11 cellular contexts compared by ENCODE assay signal in the genomic region with DNA sequence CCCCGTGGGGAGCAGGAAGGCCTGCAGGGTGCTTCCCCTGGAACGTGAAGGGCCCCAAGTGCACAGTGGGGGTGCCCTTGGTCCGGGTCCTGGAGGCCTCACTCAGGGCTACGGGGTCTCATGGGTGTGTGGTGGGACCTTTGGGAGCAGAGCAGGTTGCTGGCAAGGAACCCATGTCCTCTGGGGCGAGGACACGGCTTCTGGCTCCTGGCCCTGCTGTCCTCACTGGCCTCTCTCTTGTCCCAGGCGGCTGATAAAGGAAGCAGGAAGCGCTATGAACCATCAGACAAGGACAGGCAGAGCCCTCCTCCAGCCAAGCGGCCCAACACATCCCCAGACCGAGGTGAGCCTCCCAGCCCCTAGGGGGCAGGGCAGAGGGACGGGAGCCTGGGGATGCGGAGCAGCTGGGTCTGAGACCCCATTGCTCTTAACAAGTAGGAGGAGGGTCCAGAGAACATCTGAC. TPM values are rescaled to one million over a fixed set of nuclear protein-coding genes. Genes with fewer than 3 reads are reported as not detected.
DNase-seq lines count a peak whose midpoint lies in the region; ATAC-seq and TF ChIP-seq lines count a peak whose summit lies in the region.
"Had no signal": no experiment of that assay in that cellular context is flagged by ENCODE, and none has a peak within 500 bp of the region (broad histone marks: within the 10 kb centered on the region; RNA-seq: fewer than 3 reads in every experiment).

No MANE protein-coding gene starts in this region.

- CTCF ChIA-PET in activated CD4-positive, alpha-beta memory T cell treated with anti-CD3 and anti-CD28 coated beads, Interleukin-2, amount 10 ng/mL, durations not matched to agents 7 days and 5 days (lab: Charles Lee), result interaction anchor here (1.2 kb wide), 1 partner anchor 8 kb away, joined by 9 read pairs; no protein-coding TSS in a partner anchor
- CTCF ChIA-PET in activated CD4-positive, alpha-beta memory T cell treated with anti-CD3 and anti-CD28 coated beads for 36 hours (lab: Charles Lee), result interaction anchor here (0.9 to 1.2 kb wide), 3 partner anchors 9 to 152 kb away, joined by 3 to 5 read pairs (median 4); partner anchors contain the start of gene ZC3H18
- CTCF ChIA-PET in activated naive CD4-positive, alpha-beta T cell treated with anti-CD3 and anti-CD28 coated beads, Interleukin-2, amount 10 ng/mL, durations not matched to agents 7 days and 5 days (lab: Charles Lee), result no interaction called here

- no peaks in the 10 kb centered on the region for H3K9me3 Mint-ChIP-seq in activated CD4-positive, alpha-beta memory T cell treated with anti-CD3 and anti-CD28 coated beads, Interleukin-2, amount 10 ng/mL, durations not matched to agents 7 days and 5 days
- no peaks in the 10 kb centered on the region for H3K9me3 Mint-ChIP-seq in activated CD4-positive, alpha-beta memory T cell treated with anti-CD3 and anti-CD28 coated beads for 36 hours
- H3K9me3 Mint-ChIP-seq in activated naive CD4-positive, alpha-beta T cell treated with anti-CD3 and anti-CD28 coated beads, Interleukin-2, amount 10 ng/mL, durations not matched to agents 7 days and 5 days, result no peaks in the 10 kb centered on the region
- H3K9me3 Mint-ChIP-seq: central memory CD8-positive, alpha-beta T cell had no signal

- H3K27ac Mint-ChIP-seq in activated CD4-positive, alpha-beta memory T cell treated with anti-CD3 and anti-CD28 coated beads, Interleukin-2, amount 10 ng/mL, durations not matched to agents 7 days and 5 days, result peak overlapping the region; percentile 31
- H3K27ac Mint-ChIP-seq in activated CD4-positive, alpha-beta memory T cell treated with anti-CD3 and anti-CD28 coated beads for 36 hours, result no peak overlapping the region
- H3K27ac Mint-ChIP-seq in activated naive CD4-positive, alpha-beta T cell treated with anti-CD3 and anti-CD28 coated beads, Interleukin-2, amount 10 ng/mL, durations not matched to agents 7 days and 5 days, result no peak overlapping the region

- peaks cover 1 to 100% (median 81%) of the 10 kb centered on the region in 6 donors for H3K36me3 ChIP-seq in spleen

- H3K27ac ChIP-seq in foreskin keratinocyte (no peak overlapping the region), spleen (peak overlapping the region in 5 of 8 donors; percentile 3 to 66 (median 44))

- no peak for DNase-seq in activated CD4-positive, alpha-beta memory T cell treated with anti-CD3 and anti-CD28 coated beads, Interleukin-2, amount 10 ng/mL, durations not matched to agents 7 days and 5 days
- DNase-seq in activated CD4-positive, alpha-beta memory T cell treated with anti-CD3 and anti-CD28 coated beads for 36 hours, result no peak
- DNase-seq in OCI-M1 (lab: John Stamatoyannopoulos, UW) (peak; percentile 50), foreskin keratinocyte (no peak), spleen (peak; percentile 82), C1 segment of cervical spinal cord (lab: John Stamatoyannopoulos, UW) (no peak)
- DNase-seq in stimulated activated CD4-positive, alpha-beta T cell treated with anti-CD3 and anti-CD28 coated beads, Interleukin-12 subunit alpha, Interleukin-12 subunit beta, amount 100 ng/mL, for 4 hours, result no peak
- DNase-seq in activated naive CD4-positive, alpha-beta T cell treated with anti-CD3 and anti-CD28 coated beads, Interleukin-2, amount 10 ng/mL, durations not matched to agents 7 days and 5 days, result no peak
- DNase-seq: DMS79 had no signal

- WGBS in spleen, 5 donors, result 51 to 66% (median 61%) methylated on average over 5 to 12 of the region's 12 CpGs

- POLR2A ChIA-PET in activated CD4-positive, alpha-beta memory T cell treated with anti-CD3 and anti-CD28 coated beads, Interleukin-2, amount 10 ng/mL, durations not matched to agents 7 days and 5 days (lab: Charles Lee), result no interaction called here
- POLR2A ChIA-PET in activated CD4-positive, alpha-beta memory T cell treated with anti-CD3 and anti-CD28 coated beads for 36 hours (lab: Charles Lee), result no interaction called here

- H3K4me3 Mint-ChIP-seq in activated CD4-positive, alpha-beta memory T cell treated with anti-CD3 and anti-CD28 coated beads, Interleukin-2, amount 10 ng/mL, durations not matched to agents 7 days and 5 days, result no peak overlapping the region
- no peak overlapping the region for H3K4me3 Mint-ChIP-seq in activated CD4-positive, alpha-beta memory T cell treated with anti-CD3 and anti-CD28 coated beads for 36 hours
- H3K4me3 Mint-ChIP-seq in activated naive CD4-positive, alpha-beta T cell treated with anti-CD3 and anti-CD28 coated beads, Interleukin-2, amount 10 ng/mL, durations not matched to agents 7 days and 5 days, result no peak overlapping the region
- H3K4me3 Mint-ChIP-seq: central memory CD8-positive, alpha-beta T cell had no signal

- no peak overlapping the region for H3K4me3 ChIP-seq in spleen

- intact Hi-C loops in activated CD4-positive, alpha-beta memory T cell treated with anti-CD3 and anti-CD28 coated beads for 36 hours (cut with micrococcal nuclease), result no loop called here
- intact Hi-C loops in spleen (cut with DNase I; ENCODE audit: low total_unique reads), result no loop called here

- peaks cover 32% of the 10 kb centered on the region for H3K4me1 Mint-ChIP-seq in activated CD4-positive, alpha-beta memory T cell treated with anti-CD3 and anti-CD28 coated beads, Interleukin-2, amount 10 ng/mL, durations not matched to agents 7 days and 5 days
- peaks cover 17% of the 10 kb centered on the region for H3K4me1 Mint-ChIP-seq in activated CD4-positive, alpha-beta memory T cell treated with anti-CD3 and anti-CD28 coated beads for 36 hours (ENCODE audit: low read depth)
- peaks cover 9% of the 10 kb centered on the region for H3K4me1 Mint-ChIP-seq in activated naive CD4-positive, alpha-beta T cell treated with anti-CD3 and anti-CD28 coated beads, Interleukin-2, amount 10 ng/mL, durations not matched to agents 7 days and 5 days
- H3K4me1 Mint-ChIP-seq: central memory CD8-positive, alpha-beta T cell had no signal

- no peaks in the 10 kb centered on the region for H3K27me3 Mint-ChIP-seq in activated CD4-positive, alpha-beta memory T cell treated with anti-CD3 and anti-CD28 coated beads, Interleukin-2, amount 10 ng/mL, durations not matched to agents 7 days and 5 days
- H3K27me3 Mint-ChIP-seq in activated CD4-positive, alpha-beta memory T cell treated with anti-CD3 and anti-CD28 coated beads for 36 hours, result no peaks in the 10 kb centered on the region
- no peaks in the 10 kb centered on the region for H3K27me3 Mint-ChIP-seq in activated naive CD4-positive, alpha-beta T cell treated with anti-CD3 and anti-CD28 coated beads, Interleukin-2, amount 10 ng/mL, durations not matched to agents 7 days and 5 days
- H3K27me3 Mint-ChIP-seq: central memory CD8-positive, alpha-beta T cell had no signal

- no peak for TF ChIP-seq POLR2A in spleen (IDR thresholded peaks at IDR 0.05)

- H3K4me1 ChIP-seq in foreskin keratinocyte, result no peaks in the 10 kb centered on the region
- peaks cover 4 to 37% (median 18%) of the 10 kb centered on the region in 6 donors for H3K4me1 ChIP-seq in spleen

- H3K27me3 ChIP-seq in foreskin keratinocyte, result no peaks in the 10 kb centered on the region
- no peaks in the 10 kb centered on the region for H3K27me3 ChIP-seq in spleen (replicated peaks in 1 of 7)

- H3K36me3 Mint-ChIP-seq in activated CD4-positive, alpha-beta memory T cell treated with anti-CD3 and anti-CD28 coated beads, Interleukin-2, amount 10 ng/mL, durations not matched to agents 7 days and 5 days (ENCODE audit: low read depth), result peaks cover 54% of the 10 kb centered on the region
- H3K36me3 Mint-ChIP-seq in activated CD4-positive, alpha-beta memory T cell treated with anti-CD3 and anti-CD28 coated beads for 36 hours, result peaks cover 32% of the 10 kb centered on the region
- H3K36me3 Mint-ChIP-seq in activated naive CD4-positive, alpha-beta T cell treated with anti-CD3 and anti-CD28 coated beads, Interleukin-2, amount 10 ng/mL, durations not matched to agents 7 days and 5 days, result peaks cover 34% of the 10 kb centered on the region

- ATAC-seq in foreskin keratinocyte, result no peak

- TF ChIP-seq CTCF in foreskin keratinocyte (conservative IDR thresholded peaks at IDR 0.05), result peak; percentile 48
- peak in 8 of 11 experiments; percentile 40 to 65 (median 56) for TF ChIP-seq CTCF in spleen (IDR thresholded peaks at IDR 0.05 in 8 of 11, conservative IDR thresholded peaks at IDR 0.05 in 3 of 11)

- no peaks in the 10 kb centered on the region for H3K9me3 ChIP-seq in spleen

RNA-seq across cellular contexts. Expression of gene IL17C, which starts 9.8 kb away (rescaled TPM):
- under 1 TPM; 0.23 to 0.43 TPM for total RNA-seq in activated CD4-positive, alpha-beta memory T cell treated with anti-CD3 and anti-CD28 coated beads, Interleukin-2, amount 10 ng/mL, durations not matched to agents 7 days and 5 days
- under 1 TPM in 1 of 2 experiments, not detected in 1; 0.22 TPM for total RNA-seq in activated CD4-positive, alpha-beta memory T cell treated with anti-CD3 and anti-CD28 coated beads for 36 hours
- not detected in 2 replicates for total RNA-seq in foreskin keratinocyte
- not detected in 2 replicates for polyA plus RNA-seq in foreskin keratinocyte
- total RNA-seq in spleen, result 1 to 10 TPM in 1 of 7 donors, under 1 TPM in 1, not detected in 5; 0.82 to 1.2 TPM
- polyA plus RNA-seq in spleen, result under 1 TPM; 0.39 to 0.64 (median 0.47) TPM
- total RNA-seq: omental fat pad had no signal

RNA-seq across cellular contexts. Expression of gene CYBA, which starts 22.3 kb away (rescaled TPM):
- 100 to 1,000 TPM; 580 to 588 TPM for total RNA-seq in activated CD4-positive, alpha-beta memory T cell treated with anti-CD3 and anti-CD28 coated beads, Interleukin-2, amount 10 ng/mL, durations not matched to agents 7 days and 5 days
- total RNA-seq in activated CD4-positive, alpha-beta memory T cell treated with anti-CD3 and anti-CD28 coated beads for 36 hours, result 100 to 1,000 TPM; 262 to 265 TPM
- total RNA-seq in foreskin keratinocyte (19.1 and 28.2 TPM in 2 replicates), spleen (100 to 1,000 TPM; 557 to 820 (median 628) TPM)
- polyA plus RNA-seq in foreskin keratinocyte (26.0 and 37.7 TPM in 2 replicates), spleen (100 to 1,000 TPM; 649 to 925 (median 917) TPM)

RNA-seq across cellular contexts. Expression of gene MVD, which starts 34.3 kb away (rescaled TPM):
- 100 to 1,000 TPM; 134 to 139 TPM for total RNA-seq in activated CD4-positive, alpha-beta memory T cell treated with anti-CD3 and anti-CD28 coated beads, Interleukin-2, amount 10 ng/mL, durations not matched to agents 7 days and 5 days
- 100 to 1,000 TPM; 111 to 113 TPM for total RNA-seq in activated CD4-positive, alpha-beta memory T cell treated with anti-CD3 and anti-CD28 coated beads for 36 hours
- total RNA-seq in foreskin keratinocyte (240 and 305 TPM in 2 replicates), spleen (10 to 100 TPM; 24.1 to 49.3 (median 35.1) TPM)
- polyA plus RNA-seq in foreskin keratinocyte (317 and 391 TPM in 2 replicates), spleen (10 to 100 TPM; 35.1 to 74.9 (median 57.3) TPM)

RNA-seq across cellular contexts. Expression of gene SNAI3, which starts 57.8 kb away (rescaled TPM):
- 10 to 100 TPM; 16.5 to 16.6 TPM for total RNA-seq in activated CD4-positive, alpha-beta memory T cell treated with anti-CD3 and anti-CD28 coated beads, Interleukin-2, amount 10 ng/mL, durations not matched to agents 7 days and 5 days
- total RNA-seq in activated CD4-positive, alpha-beta memory T cell treated with anti-CD3 and anti-CD28 coated beads for 36 hours, result 1 to 10 TPM; 5.5 to 5.8 TPM
- total RNA-seq in foreskin keratinocyte (not detected in 2 replicates), spleen (1 to 10 TPM; 4.8 to 7.6 (median 6.0) TPM)
- polyA plus RNA-seq in foreskin keratinocyte (0.06 and 0.09 TPM in 2 replicates), spleen (1 to 10 TPM; 5.6 to 7.8 (median 7.1) TPM)

RNA-seq across cellular contexts. Expression of gene ZC3H18, which starts 58.3 kb away (rescaled TPM):
- total RNA-seq in activated CD4-positive, alpha-beta memory T cell treated with anti-CD3 and anti-CD28 coated beads, Interleukin-2, amount 10 ng/mL, durations not matched to agents 7 days and 5 days, result 10 to 100 TPM; 75.9 to 78.6 TPM
- 10 to 100 TPM; 72.0 to 72.7 TPM for total RNA-seq in activated CD4-positive, alpha-beta memory T cell treated with anti-CD3 and anti-CD28 coated beads for 36 hours
- 28.9 and 34.9 TPM in 2 replicates for total RNA-seq in foreskin keratinocyte
- polyA plus RNA-seq in foreskin keratinocyte, result 25.9 and 29.7 TPM in 2 replicates
- total RNA-seq in spleen, result 10 to 100 TPM; 24.1 to 65.2 (median 53.6) TPM
- 10 to 100 TPM; 18.0 to 29.3 (median 18.3) TPM for polyA plus RNA-seq in spleen

Comparison
In these comparisons a context has a peak if more than half of its experiments do, and no peak if none do; other contexts are left out.
1. DNase-seq: peak in OCI-M1 (single experiment) and spleen (single experiment); none in activated CD4-positive, alpha-beta memory T cell treated with anti-CD3 and anti-CD28 coated beads, Interleukin-2, amount 10 ng/mL, durations not matched to agents 7 days and 5 days (single experiment), activated CD4-positive, alpha-beta memory T cell treated with anti-CD3 and anti-CD28 coated beads for 36 hours (single experiment), foreskin keratinocyte (0 of 2), C1 segment of cervical spinal cord (0 of 14), stimulated activated CD4-positive, alpha-beta T cell treated with anti-CD3 and anti-CD28 coated beads, Interleukin-12 subunit alpha, Interleukin-12 subunit beta, amount 100 ng/mL, for 4 hours (single experiment) and activated naive CD4-positive, alpha-beta T cell treated with anti-CD3 and anti-CD28 coated beads, Interleukin-2, amount 10 ng/mL, durations not matched to agents 7 days and 5 days (single experiment).